Comparison of ENCODE assay signal across 27 cellular contexts in the genomic region with DNA sequence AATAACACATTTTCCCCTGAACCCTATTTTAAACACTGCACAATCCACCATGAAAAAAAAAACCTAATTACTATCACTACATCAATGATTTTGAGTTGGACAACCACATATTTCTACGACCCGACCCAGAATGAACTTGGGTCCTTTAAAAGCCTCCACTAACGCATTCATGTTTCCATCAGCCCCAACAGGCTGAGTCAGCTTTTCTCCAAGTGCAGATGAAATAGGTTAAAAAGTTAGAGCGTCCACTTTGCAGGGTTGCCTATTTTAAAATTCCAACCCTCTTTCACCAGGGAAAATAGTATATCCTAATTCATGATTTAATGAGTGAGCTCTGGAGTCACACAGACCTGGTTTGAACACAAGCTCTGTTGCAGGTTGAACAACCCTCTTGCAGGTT.
"Had no signal": no experiment of that assay in that cellular context is flagged by ENCODE, and none has a peak within 500 bp of the region (broad histone marks: within the 10 kb centered on the region; RNA-seq: fewer than 3 reads in every experiment).

No MANE protein-coding gene starts in this region.

- H3K9me3 ChIP-seq: suprapubic skin, testis, thoracic aorta, thyroid gland, tibial artery, tibial nerve, transverse colon, upper lobe of left lung, upper lobe of right lung, uterus, vagina had no signal

- H3K4me3 ChIP-seq: stomach, suprapubic skin, testis, thoracic aorta, thyroid gland, tibial artery, tibial nerve, transverse colon, upper lobe of left lung, upper lobe of right lung, uterus, vagina had no signal

- H3K36me3 ChIP-seq: stomach, suprapubic skin, thoracic aorta, thyroid gland, tibial artery, tibial nerve, transverse colon, upper lobe of left lung, upper lobe of right lung, uterus, vagina had no signal

- H3K27me3 ChIP-seq: stomach, suprapubic skin, testis, thyroid gland, tibial artery, tibial nerve, transverse colon, upper lobe of left lung, upper lobe of right lung, uterus, vagina had no signal

- H3K4me1 ChIP-seq: stomach, suprapubic skin, testis, thyroid gland, tibial artery, tibial nerve, transverse colon, upper lobe of left lung, upper lobe of right lung, uterus, vagina had no signal

- ATAC-seq: stimulated activated effector memory CD8-positive, alpha-beta T cell treated with anti-CD3 and anti-CD28 coated beads, Interleukin-12 subunit alpha, Interleukin-12 subunit beta, amount 100 ng/mL, for 72 hours; stimulated activated memory B cell treated with anti-CD40 and anti-IgM and Interleukin-4, amounts not matched to agents 10 μg/mL and 1 μg/mL and 100 μg/mL, for 72 hours; stimulated activated naive B cell treated with anti-CD40 and anti-IgM and Interleukin-4, amounts not matched to agents 10 μg/mL and 1 μg/mL and 100 μg/mL, for 72 hours; stimulated activated naive CD8-positive, alpha-beta T cell treated with anti-CD3 and anti-CD28 coated beads, Interleukin-15, amount 100 ng/mL, for 72 hours; stimulated activated naive CD8-positive, alpha-beta T cell treated with anti-CD3 and anti-CD28 coated beads, Interleukin-15, Interleukin-2, amounts not matched to agents 100 U/mL and 50 U/mL, for 24 hours; upper lobe of right lung had no signal

- FAIRE-seq: urothelium cell line had no signal

- DNase-seq: stimulated activated CD4-positive, alpha-beta T cell treated with anti-CD3 and anti-CD28 coated beads, Interleukin-2, amount 100 ng/mL, for 48 hours; stimulated activated CD4-positive, alpha-beta T cell treated with anti-CD3 and anti-CD28 coated beads, Interleukin-4, amount 100 ng/mL, for 1 hour; stimulated activated CD4-positive, alpha-beta T cell treated with anti-CD3 and anti-CD28 coated beads, Interleukin-4, amount 100 ng/mL, for 24 hours; stimulated activated CD4-positive, alpha-beta T cell treated with anti-CD3 and anti-CD28 coated beads, Interleukin-4, amount 100 ng/mL, for 4 hours; stimulated activated CD8-positive, alpha-beta memory T cell treated with anti-CD3 and anti-CD28 coated beads, Interleukin-4, amount 100 ng/mL, for 48 hours; stimulated activated naive B cell treated with anti-CD40 and anti-IgM and Interleukin-4, amounts not matched to agents 10 μg/mL and 1 μg/mL and 100 μg/mL, for 72 hours; stimulated activated naive CD4-positive, alpha-beta T cell; stimulated activated naive CD4-positive, alpha-beta T cell treated with Interleukin-2 at 50 U/mL for 16 hours; stimulated activated naive CD8-positive, alpha-beta T cell treated with anti-CD3 and anti-CD28 coated beads, Interleukin-15, amount 100 ng/mL, for 72 hours; stimulated activated naive CD8-positive, alpha-beta T cell treated with anti-CD3 and anti-CD28 coated beads, Interleukin-15, Interleukin-2, amounts not matched to agents 100 U/mL and 50 U/mL, for 24 hours; stomach; substantia nigra; testis; thyroid gland; tibial artery; transverse colon; trophoblast cell; upper lobe of left lung; upper lobe of right lung; uterus had no signal

- H3K27ac ChIP-seq: stomach, suprapubic skin, testis, thoracic aorta, thyroid gland, tibial artery, tibial nerve, transverse colon, upper lobe of left lung, upper lobe of right lung, uterus, vagina had no signal
